Comparison of ENCODE assay signal across 8 cellular contexts in the genomic region with DNA sequence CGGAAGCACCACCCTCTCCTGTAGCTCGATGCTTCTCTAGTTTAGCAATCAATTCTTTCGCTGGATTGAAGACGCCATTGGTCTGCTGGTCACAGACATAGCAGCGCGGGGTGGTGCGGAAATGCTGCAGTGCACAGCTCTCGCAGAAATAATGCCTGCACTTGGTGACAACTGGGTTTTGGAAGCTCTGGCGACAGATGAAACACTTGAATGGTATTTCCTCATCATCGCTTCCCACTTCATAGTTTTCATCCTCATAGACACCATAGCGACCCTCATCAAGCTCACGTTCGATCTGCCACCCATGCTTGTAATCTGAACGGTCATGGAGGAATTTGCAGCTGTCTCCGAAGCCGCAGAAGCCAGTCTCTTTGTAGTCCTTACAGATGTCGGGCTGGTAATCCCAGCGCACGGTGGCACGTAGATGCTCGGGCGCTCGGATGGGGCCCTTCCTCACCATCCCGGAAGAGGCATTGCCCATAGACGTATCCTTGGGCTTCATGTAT. TPM values are rescaled to one million over a fixed set of nuclear protein-coding genes. Genes with fewer than 3 reads are reported as not detected.
DNase-seq lines count a peak whose midpoint lies in the region; ATAC-seq lines count a peak whose summit lies in the region.

No MANE protein-coding gene starts in this region.

- H3K4me1 ChIP-seq in BLaER1 treated with 17β-estradiol and CSF1 and Interleukin-3, amounts not matched to agents 10 nM and 100 nM: peaks cover 8 to 22% (median 13%) of the 10 kb centered on the region in 10 experiments; a peak in 17 of 20 replicates

- no peaks in the 10 kb centered on the region for H3K9me3 Mint-ChIP-seq in natural killer cell treated with Interleukin-12 subunit alpha and Interleukin-12 subunit beta and Interleukin-15 and Interleukin-18, amount 100 ng/mL, for 72 hours

- H3K27ac Mint-ChIP-seq in natural killer cell treated with Interleukin-12 subunit alpha and Interleukin-12 subunit beta and Interleukin-15 and Interleukin-18, amount 100 ng/mL, for 72 hours: peak overlapping the region; percentile 97 to 100

- H3K36me3 ChIP-seq in BLaER1 treated with 17β-estradiol and CSF1 and Interleukin-3, amounts not matched to agents 10 nM and 100 nM: peaks cover 5 to 26% (median 13%) of the 10 kb centered on the region in 11 experiments; a peak in 15 of 22 replicates

- peak overlapping the region; percentile 94 for H3K4me3 Mint-ChIP-seq in natural killer cell treated with Interleukin-12 subunit alpha and Interleukin-12 subunit beta and Interleukin-15 and Interleukin-18, amount 100 ng/mL, for 72 hours

- peak overlapping the region; percentile 66 to 89 (median 75) for H3K4me2 ChIP-seq in BLaER1 treated with 17β-estradiol and CSF1 and Interleukin-3, amounts not matched to agents 10 nM and 100 nM

- peak; percentile 63 for DNase-seq in NAMALWA (ENCODE audit: low spot score)
- peak; percentile 44 for DNase-seq in activated T-cell treated with anti-CD3 and anti-CD28 coated beads, Interleukin-2, amount 50 U/mL, for 1 hour
- DNase-seq in fibroblast of gingiva (ENCODE audit: low read depth): peak; percentile 13
- DNase-seq in natural killer cell treated with Interleukin-12 subunit alpha and Interleukin-12 subunit beta and Interleukin-15 and Interleukin-18, amount 100 ng/mL, for 72 hours (ENCODE audit: low spot score): no peak
- no peak for DNase-seq in NCI-H1436 (lab: John Stamatoyannopoulos, UW)
- DNase-seq in SHP77 treated with DMSO at 0.1 percent for 48 hours (lab: John Stamatoyannopoulos, UW): no peak

- H3K27me3 Mint-ChIP-seq in natural killer cell treated with Interleukin-12 subunit alpha and Interleukin-12 subunit beta and Interleukin-15 and Interleukin-18, amount 100 ng/mL, for 72 hours: peaks cover 0 to 5% of the 10 kb centered on the region in 2 donors

- peak overlapping the region; percentile 85 to 94 (median 90) for H3K9ac ChIP-seq in BLaER1 treated with 17β-estradiol and CSF1 and Interleukin-3, amounts not matched to agents 10 nM and 100 nM

- peak; percentile 16 for ATAC-seq in GM21381 (IDR thresholded peaks at IDR 0.05; ENCODE audit: unreplicated experiment)
- ATAC-seq in natural killer cell treated with Interleukin-12 subunit alpha and Interleukin-12 subunit beta and Interleukin-15 and Interleukin-18, amount 100 ng/mL, for 72 hours: peak in 1 of 2 donors; percentile 45

- H3K9me3 ChIP-seq in BLaER1 treated with 17β-estradiol and CSF1 and Interleukin-3, amounts not matched to agents 10 nM and 100 nM (replicated peaks in 1 of 11): peaks cover 0 to 15% (median 6%) of the 10 kb centered on the region in 11 experiments; a peak in 8 of 22 replicates

- H3K27ac ChIP-seq in BLaER1 treated with 17β-estradiol and CSF1 and Interleukin-3, amounts not matched to agents 10 nM and 100 nM: peak overlapping the region; percentile 89 to 95 (median 92)

- peak overlapping the region; percentile 62 to 78 (median 72) for H3K4me3 ChIP-seq in BLaER1 treated with 17β-estradiol and CSF1 and Interleukin-3, amounts not matched to agents 10 nM and 100 nM

- no peaks in the 10 kb centered on the region for H3K27me3 ChIP-seq in BLaER1 treated with 17β-estradiol and CSF1 and Interleukin-3, amounts not matched to agents 10 nM and 100 nM

- H4K20me1 ChIP-seq in BLaER1 treated with 17β-estradiol and CSF1 and Interleukin-3, amounts not matched to agents 10 nM and 100 nM: peaks cover 5 to 45% (median 26%) of the 10 kb centered on the region in 11 experiments; a peak in 19 of 22 replicates

- peaks cover 5 to 13% of the 10 kb centered on the region in 2 donors for H3K4me1 Mint-ChIP-seq in natural killer cell treated with Interleukin-12 subunit alpha and Interleukin-12 subunit beta and Interleukin-15 and Interleukin-18, amount 100 ng/mL, for 72 hours (ENCODE audit: low read depth in 2 of 2)

- peaks cover 9% of the 10 kb centered on the region for H3K36me3 Mint-ChIP-seq in natural killer cell treated with Interleukin-12 subunit alpha and Interleukin-12 subunit beta and Interleukin-15 and Interleukin-18, amount 100 ng/mL, for 72 hours

RNA-seq across cellular contexts. Expression of gene RNF113A, which starts 0.9 kb away (rescaled TPM):
- 10 to 100 TPM; 21.6 to 32.3 TPM for total RNA-seq in natural killer cell treated with Interleukin-12 subunit alpha and Interleukin-12 subunit beta and Interleukin-15 and Interleukin-18, amount 100 ng/mL, for 72 hours

RNA-seq across cellular contexts. Expression of gene NDUFA1, which starts 1.0 kb away (rescaled TPM):
- 10 to 100 TPM; 65.0 to 86.0 TPM for total RNA-seq in natural killer cell treated with Interleukin-12 subunit alpha and Interleukin-12 subunit beta and Interleukin-15 and Interleukin-18, amount 100 ng/mL, for 72 hours

RNA-seq across cellular contexts. Expression of gene UPF3B, which starts 17.9 kb away (rescaled TPM):
- 10 to 100 TPM; 14.6 to 15.3 TPM for total RNA-seq in natural killer cell treated with Interleukin-12 subunit alpha and Interleukin-12 subunit beta and Interleukin-15 and Interleukin-18, amount 100 ng/mL, for 72 hours

RNA-seq across cellular contexts. Expression of gene AKAP14, which starts 25.0 kb away (rescaled TPM):
- total RNA-seq in natural killer cell treated with Interleukin-12 subunit alpha and Interleukin-12 subunit beta and Interleukin-15 and Interleukin-18, amount 100 ng/mL, for 72 hours: not detected

Comparison
In these comparisons a context has a peak if more than half of its experiments do, and no peak if none do; other contexts are left out.
1. DNase-seq: peak in NAMALWA (single experiment), activated T-cell treated with anti-CD3 and anti-CD28 coated beads, Interleukin-2, amount 50 U/mL, for 1 hour (single experiment) and fibroblast of gingiva (single experiment); none in natural killer cell treated with Interleukin-12 subunit alpha and Interleukin-12 subunit beta and Interleukin-15 and Interleukin-18, amount 100 ng/mL, for 72 hours (single experiment), NCI-H1436 (single experiment) and SHP77 treated with DMSO at 0.1 percent for 48 hours (single experiment).